Comparison of ENCODE assay signal across 8 cellular contexts in genomic region chr1:197199923-197200467, GRCh38. TPM values are rescaled to one million over a fixed set of nuclear protein-coding genes. Genes with fewer than 3 reads are reported as not detected.
DNase-seq lines count a peak whose midpoint lies in the region; ATAC-seq and TF ChIP-seq lines count a peak whose summit lies in the region.

No MANE protein-coding gene starts in this region.

- no peaks in the 10 kb centered on the region for H3K27me3 ChIP-seq in right atrium auricular region
- no peaks in the 10 kb centered on the region for H3K27me3 ChIP-seq in thoracic aorta (replicated peaks; ENCODE audit: insufficient read depth)

- peaks cover 10% of the 10 kb centered on the region for H3K36me3 Mint-ChIP-seq in activated B cell treated with CpG ODN at 0.5 μM for 24 hours (ENCODE audit: low read depth)
- H3K36me3 Mint-ChIP-seq in immature natural killer cell = no peaks in the 10 kb centered on the region

- H3K4me1 Mint-ChIP-seq in activated B cell treated with CpG ODN at 0.5 μM for 24 hours = peaks cover 62% of the 10 kb centered on the region
- H3K4me1 Mint-ChIP-seq in immature natural killer cell = peaks cover 67 to 77% of the 10 kb centered on the region in 2 donors

- H3K4me1 ChIP-seq in right atrium auricular region (peaks cover 0 to 37% of the 10 kb centered on the region in 2 donors), thoracic aorta (ENCODE audit: control insufficient read depth in 1 of 2, low read depth in 2 of 2) (peaks cover 38 to 42% of the 10 kb centered on the region in 2 donors)

- CTCF ChIA-PET in activated B cell treated with CpG ODN at 0.5 μM for 24 hours (lab: Charles Lee) = no interaction called here

- H3K4me3 ChIP-seq in right atrium auricular region (peak overlapping the region; percentile 94 to 95), thoracic aorta (peak overlapping the region; percentile 95)

- H3K36me3 ChIP-seq in right atrium auricular region = no peaks in the 10 kb centered on the region
- H3K36me3 ChIP-seq in thoracic aorta = no peaks in the 10 kb centered on the region

- DNase-seq in right atrium auricular region (ENCODE audit: low spot score) = no peak
- DNase-seq in Right ventricle myocardium inferior (ENCODE audit: missing footprints) = no peak
- DNase-seq in activated B cell treated with CpG ODN at 0.5 μM for 24 hours = no peak
- DNase-seq in immature natural killer cell = peak in 1 of 3 donors; percentile 3
- no peak for DNase-seq in thoracic aorta (ENCODE audit: low spot score)
- DNase-seq in stimulated activated CD4-positive, alpha-beta T cell treated with anti-CD3 and anti-CD28 coated beads, Interleukin-4, amount 100 ng/mL, for 4 hours = no peak
- no peak for DNase-seq in HPDE6-E6E7 (ENCODE audit: extremely low spot score)
- DNase-seq in sciatic nerve (ENCODE audit: low spot score) = no peak

- no peaks in the 10 kb centered on the region for H3K27me3 Mint-ChIP-seq in activated B cell treated with CpG ODN at 0.5 μM for 24 hours
- H3K27me3 Mint-ChIP-seq in immature natural killer cell (ENCODE audit: low read depth in 3 of 3) = peaks cover 6 to 11% (median 7%) of the 10 kb centered on the region in 3 donors

- intact Hi-C loops in Right ventricle myocardium inferior (cut with DNase I) (no loop called here), activated B cell treated with CpG ODN at 0.5 μM for 24 hours (cut with micrococcal nuclease) (no loop called here), sciatic nerve (cut with DNase I) (no loop called here)

- ATAC-seq in Right ventricle myocardium inferior (no peak), activated B cell treated with CpG ODN at 0.5 μM for 24 hours (ENCODE audit: low read depth) (no peak), thoracic aorta (ENCODE audit: insufficient number of reproducible peaks, low FRiP score, low read depth) (no peak), sciatic nerve (no peak)

- H3K27ac ChIP-seq in right atrium auricular region (peak overlapping the region; percentile 96), thoracic aorta (peak overlapping the region; percentile 88 to 95)

- no peaks in the 10 kb centered on the region for H3K9me3 Mint-ChIP-seq in activated B cell treated with CpG ODN at 0.5 μM for 24 hours
- no peaks in the 10 kb centered on the region for H3K9me3 Mint-ChIP-seq in immature natural killer cell

- TF ChIP-seq CTCF in right atrium auricular region (IDR thresholded peaks at IDR 0.05) (no peak), activated B cell treated with CpG ODN at 0.5 μM for 24 hours (IDR thresholded peaks at IDR 0.05) (no peak), thoracic aorta (IDR thresholded peaks at IDR 0.05) (no peak)

- H3K4me3 Mint-ChIP-seq in activated B cell treated with CpG ODN at 0.5 μM for 24 hours (peak overlapping the region; percentile 97), immature natural killer cell (peak overlapping the region; percentile 91 to 98 (median 93))

- POLR2A ChIA-PET in activated B cell treated with CpG ODN at 0.5 μM for 24 hours (lab: Charles Lee) = no interaction called here

- H3K27ac Mint-ChIP-seq in activated B cell treated with CpG ODN at 0.5 μM for 24 hours (peak overlapping the region; percentile 94), immature natural killer cell (peak overlapping the region; percentile 90 to 96 (median 94))

- H3K9me3 ChIP-seq in right atrium auricular region (no peaks in the 10 kb centered on the region), thoracic aorta (no peaks in the 10 kb centered on the region)

RNA-seq across cellular contexts. Expression of gene ZBTB41, which starts 1.1 kb away (rescaled TPM):
- total RNA-seq in right atrium auricular region (1 to 10 TPM; 5.9 to 8.0 TPM), Right ventricle myocardium inferior (8.6 TPM), activated B cell treated with CpG ODN at 0.5 μM for 24 hours (7.6 and 9.3 TPM in 2 replicates), thoracic aorta (10 to 100 TPM in 1 of 2 donors, 1 to 10 TPM in 1; 7.6 to 12.3 TPM), sciatic nerve (18.4 TPM)
- 1 to 10 TPM; 1.1 to 3.6 (median 1.2) TPM for polyA plus RNA-seq in immature natural killer cell

RNA-seq across cellular contexts. Expression of gene ASPM, which starts 53.5 kb away (rescaled TPM):
- total RNA-seq in right atrium auricular region (1 to 10 TPM in 1 of 2 donors, under 1 TPM in 1; 0.20 to 2.4 TPM), Right ventricle myocardium inferior (0.35 TPM), activated B cell treated with CpG ODN at 0.5 μM for 24 hours (0.46 and 0.69 TPM in 2 replicates), thoracic aorta (1 to 10 TPM in 1 of 2 donors, under 1 TPM in 1; 0.81 to 2.1 TPM), sciatic nerve (0.45 TPM)
- polyA plus RNA-seq in immature natural killer cell = under 1 TPM in 1 of 3 donors, not detected in 2; 0.30 TPM
